ENCODE assay signal across 11 cellular contexts in the genomic region with DNA sequence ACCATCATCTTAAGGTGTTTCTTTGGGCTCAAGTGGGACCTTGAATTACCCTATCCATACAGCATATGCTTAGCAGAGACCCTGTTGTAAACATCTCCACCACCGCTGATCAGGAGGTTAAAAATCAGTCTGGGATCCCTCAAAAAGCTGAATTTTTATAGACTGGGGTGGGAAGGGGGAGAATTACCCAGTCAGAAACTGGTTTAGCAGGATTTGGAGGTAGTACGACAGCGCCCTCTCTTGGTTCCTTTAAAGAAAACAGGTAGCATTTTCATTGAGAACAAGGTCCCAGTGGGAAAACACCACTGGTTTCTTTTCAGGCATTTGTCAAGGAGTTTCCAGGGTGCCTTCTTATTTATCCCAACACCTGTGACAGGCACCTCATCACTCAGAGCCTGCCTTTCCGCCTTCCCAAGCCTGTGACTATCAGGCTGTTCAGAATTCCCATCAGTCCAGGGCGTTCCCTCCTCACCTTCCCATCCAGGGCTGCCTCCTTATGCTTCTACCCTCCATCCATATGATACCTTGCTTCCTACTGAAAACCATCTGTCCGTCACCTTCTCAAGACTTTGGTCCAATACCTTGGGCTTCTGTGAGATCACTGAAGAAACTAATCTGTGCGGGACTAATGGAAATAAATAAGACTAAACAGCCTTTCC.
DNase-seq lines count a peak whose midpoint lies in the region; ATAC-seq, FAIRE-seq and TF ChIP-seq lines count a peak whose summit lies in the region.
"Had no signal": no experiment of that assay in that cellular context is flagged by ENCODE, and none has a peak within 500 bp of the region (broad histone marks: within the 10 kb centered on the region; RNA-seq: fewer than 3 reads in every experiment).

No MANE protein-coding gene starts in this region.

- no peaks in the 10 kb centered on the region for H4K20me1 ChIP-seq in HCT116 (ENCODE audit: insufficient read depth)

- H3K9ac ChIP-seq in HCT116 (ENCODE audit: low read length) = no peak overlapping the region

- H2AFZ ChIP-seq in HCT116 (ENCODE audit: low read depth, low read length, poor library complexity, severe bottlenecking) = peak overlapping the region; percentile 46

- no TSS peak for BruUV-seq in HCT116 (replicated peaks; lab: Mats Ljungman, UMichigan)

- H3K4me3 ChIP-seq in A549 = no peak overlapping the region
- H3K4me3 ChIP-seq in HCT116 (replicated peaks in 1 of 2; ENCODE audit: low read depth in 1 of 2, low read length in 2 of 2) = no peak overlapping the region
- H3K4me3 ChIP-seq in foreskin fibroblast (ENCODE audit: low read depth in 1 of 2, low read length in 2 of 2) = no peak overlapping the region
- no peak overlapping the region for H3K4me3 ChIP-seq in gastroesophageal sphincter
- H3K4me3 ChIP-seq: vagina had no signal

- TF ChIP-seq EP300 in A549 (IDR thresholded peaks at IDR 0.05) (no peak), gastroesophageal sphincter (IDR thresholded peaks at IDR 0.05) (no peak)

- peak; percentile 39 to 53; a peak in 4 of 5 replicates for TF ChIP-seq RAD21 in A549 (conservative IDR thresholded peaks at IDR 0.05 in 1 of 2, IDR thresholded peaks at IDR 0.05 in 1 of 2)
- peak; percentile 82 for TF ChIP-seq RAD21 in HCT116 (IDR thresholded peaks at IDR 0.05; ENCODE audit: low read depth)

- peak; percentile 24 to 40; a peak in 1 of 6 replicates for ATAC-seq in A549
- peak; percentile 63; the same call in 1 of the 2 replicates for ATAC-seq in HCT116
- no peak for ATAC-seq in omental fat pad (ENCODE audit: low FRiP score)
- ATAC-seq in gastroesophageal sphincter = no peak

- H3K27ac ChIP-seq in A549 (no peak overlapping the region), HCT116 (ENCODE audit: low read depth, low read length) (no peak overlapping the region), gastroesophageal sphincter (no peak overlapping the region)
- H3K27ac ChIP-seq: vagina had no signal

- no peak for TF ChIP-seq POLR2A in A549 (IDR thresholded peaks at IDR 0.05; ENCODE audit: low read length)
- TF ChIP-seq POLR2A in HCT116 (IDR thresholded peaks at IDR 0.05; ENCODE audit: borderline replicate concordance, extremely low read depth, insufficient read depth, insufficient read length) = no peak
- TF ChIP-seq POLR2A in gastroesophageal sphincter (IDR thresholded peaks at IDR 0.05) = no peak

- 29% methylated on average over 7 of the region's 7 CpGs for WGBS in A549 (ENCODE audit: missing lambda C conversion rate)
- 54 to 60% methylated on average over 6 to 7 of the region's 7 CpGs for WGBS in gastroesophageal sphincter (ENCODE audit: low coverage in 1 of 2), 2 donors

- intact Hi-C loops in HCT116 (cut with micrococcal nuclease) = loop anchor here (1.0 to 10.0 kb wide), 3 partner anchors 455 to 997 kb away; no protein-coding TSS in a partner anchor
- intact Hi-C loops in cardiac septum (cut with DNase I) = no loop called here

- H3K36me3 ChIP-seq in HCT116 (ENCODE audit: control insufficient read depth in 1 of 2, insufficient read depth in 2 of 2, low read length in 2 of 2) (no peaks in the 10 kb centered on the region), gastroesophageal sphincter (no peaks in the 10 kb centered on the region)
- H3K36me3 ChIP-seq: vagina had no signal

- TF ChIP-seq CTCF in A549 (IDR thresholded peaks at IDR 0.05) (no peak; the same call in 2 of the 3 replicates), HCT116 (IDR thresholded peaks at IDR 0.05 in 2 of 3, conservative IDR thresholded peaks at IDR 0.05 in 1 of 3; ENCODE audit: borderline replicate concordance in 1 of 3, insufficient read depth in 1 of 3, low read depth in 2 of 3, low read length in 2 of 3) (peak; percentile 49 to 70 (median 62)), foreskin fibroblast (IDR thresholded peaks at IDR 0.05; ENCODE audit: low read depth, low read length) (peak; percentile 40), omental fat pad (IDR thresholded peaks at IDR 0.05) (no peak), gastroesophageal sphincter (IDR thresholded peaks at IDR 0.05) (no peak)

- H3K27me3 ChIP-seq in HCT116 (ENCODE audit: insufficient read depth, low read length) (no peaks in the 10 kb centered on the region), gastroesophageal sphincter (peaks cover 24% of the 10 kb centered on the region)
- H3K27me3 ChIP-seq: vagina had no signal

- CTCF ChIA-PET in A549 (lab: Yijun Ruan, JAX) = interaction anchor here (1.0 kb wide), 1 partner anchor 452 kb away, joined by 3 read pairs; no protein-coding TSS in a partner anchor
- CTCF ChIA-PET in HCT116 (lab: Charles Lee) = no interaction called here

- H3K4me2 ChIP-seq in A549 (no peak overlapping the region), HCT116 (ENCODE audit: low read length) (no peak overlapping the region)

- H3K4me1 ChIP-seq in A549 (no peaks in the 10 kb centered on the region), HCT116 (ENCODE audit: control insufficient read depth in 1 of 2, insufficient read depth in 2 of 2, low read length in 2 of 2) (no peaks in the 10 kb centered on the region), gastroesophageal sphincter (no peaks in the 10 kb centered on the region)
- H3K4me1 ChIP-seq: vagina had no signal

- DNase-seq in A549 (ENCODE audit: low read depth in 1 of 2, low spot score in 1 of 2) (no peak), HCT116 (ENCODE audit: low read depth, low spot score) (peak; percentile 34), RKO (ENCODE audit: low spot score) (peak; percentile 24), foreskin fibroblast (peak; percentile 6 to 56), cardiac septum (ENCODE audit: low spot score) (no peak), omental fat pad (ENCODE audit: low spot score) (no peak), medulla oblongata (ENCODE audit: extremely low spot score) (no peak)
- DNase-seq: C1 segment of cervical spinal cord, head of caudate nucleus had no signal

- POLR2A ChIA-PET in A549 (lab: Yijun Ruan, JAX) = no interaction called here
- POLR2A ChIA-PET in HCT116 (lab: Charles Lee) = no interaction called here

- FAIRE-seq in A549 (lab: Jason Lieb, UNC) = no peak

- H3K9me3 ChIP-seq in A549 (no peaks in the 10 kb centered on the region), HCT116 (ENCODE audit: control insufficient read depth in 1 of 2, insufficient read depth in 1 of 2, low read depth in 1 of 2, low read length in 2 of 2) (no peaks in the 10 kb centered on the region), gastroesophageal sphincter (no peaks in the 10 kb centered on the region)
- H3K9me3 ChIP-seq: vagina had no signal

- no peaks in the 10 kb centered on the region for H3K9me2 ChIP-seq in HCT116 (ENCODE audit: insufficient read depth)

- RAD21 ChIA-PET in HCT116 (lab: Charles Lee; ENCODE audit: low non-redundant PET in 1 of 2, low total read pairs in 2 of 2, uncharacterized antibody in 2 of 2, unreplicated experiment in 2 of 2) = no interaction called here

- H3K79me2 ChIP-seq in HCT116 (ENCODE audit: insufficient read depth, low read length) = no peaks in the 10 kb centered on the region

TF ChIP-seq in A549, 52 proteins besides CTCF, POLR2A, EP300 and RAD21 (continues in another document):
- TF ChIP-seq FOSB (CRISPR knock-in tag; IDR thresholded peaks at IDR 0.05) = no peak
- TF ChIP-seq, protein P1, sequence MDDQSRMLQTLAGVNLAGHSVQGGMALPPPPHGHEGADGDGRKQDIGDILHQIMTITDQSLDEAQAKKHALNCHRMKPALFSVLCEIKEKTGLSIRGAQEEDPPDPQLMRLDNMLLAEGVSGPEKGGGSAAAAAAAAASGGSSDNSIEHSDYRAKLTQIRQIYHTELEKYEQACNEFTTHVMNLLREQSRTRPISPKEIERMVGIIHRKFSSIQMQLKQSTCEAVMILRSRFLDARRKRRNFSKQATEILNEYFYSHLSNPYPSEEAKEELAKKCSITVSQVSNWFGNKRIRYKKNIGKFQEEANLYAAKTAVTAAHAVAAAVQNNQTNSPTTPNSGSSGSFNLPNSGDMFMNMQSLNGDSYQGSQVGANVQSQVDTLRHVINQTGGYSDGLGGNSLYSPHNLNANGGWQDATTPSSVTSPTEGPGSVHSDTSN (IDR thresholded peaks at IDR 0.05) = no peak
- no peak for TF ChIP-seq CHD4 (IDR thresholded peaks at IDR 0.05; ENCODE audit: borderline replicate concordance)
- no peak for TF ChIP-seq FOSL2 (IDR thresholded peaks at IDR 0.05)
- TF ChIP-seq FOSL2 (CRISPR knock-in tag; IDR thresholded peaks at IDR 0.05) = no peak
- TF ChIP-seq, protein P2, sequence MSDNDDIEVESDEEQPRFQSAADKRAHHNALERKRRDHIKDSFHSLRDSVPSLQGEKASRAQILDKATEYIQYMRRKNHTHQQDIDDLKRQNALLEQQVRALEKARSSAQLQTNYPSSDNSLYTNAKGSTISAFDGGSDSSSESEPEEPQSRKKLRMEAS (IDR thresholded peaks at IDR 0.05) = no peak
- no peak for TF ChIP-seq RNF2 (IDR thresholded peaks at IDR 0.05; ENCODE audit: borderline replicate concordance, low read depth)
- no peak for TF ChIP-seq ZC3H11A (IDR thresholded peaks at IDR 0.05)
- TF ChIP-seq EHMT2 (IDR thresholded peaks at IDR 0.05; ENCODE audit: low read depth) = no peak
- TF ChIP-seq PHF8 (IDR thresholded peaks at IDR 0.05; ENCODE audit: borderline replicate concordance, low read depth) = no peak

TF ChIP-seq in HCT116, 20 proteins besides CTCF, POLR2A, EP300 and RAD21 (continues in another document):
- TF ChIP-seq, protein P3, sequence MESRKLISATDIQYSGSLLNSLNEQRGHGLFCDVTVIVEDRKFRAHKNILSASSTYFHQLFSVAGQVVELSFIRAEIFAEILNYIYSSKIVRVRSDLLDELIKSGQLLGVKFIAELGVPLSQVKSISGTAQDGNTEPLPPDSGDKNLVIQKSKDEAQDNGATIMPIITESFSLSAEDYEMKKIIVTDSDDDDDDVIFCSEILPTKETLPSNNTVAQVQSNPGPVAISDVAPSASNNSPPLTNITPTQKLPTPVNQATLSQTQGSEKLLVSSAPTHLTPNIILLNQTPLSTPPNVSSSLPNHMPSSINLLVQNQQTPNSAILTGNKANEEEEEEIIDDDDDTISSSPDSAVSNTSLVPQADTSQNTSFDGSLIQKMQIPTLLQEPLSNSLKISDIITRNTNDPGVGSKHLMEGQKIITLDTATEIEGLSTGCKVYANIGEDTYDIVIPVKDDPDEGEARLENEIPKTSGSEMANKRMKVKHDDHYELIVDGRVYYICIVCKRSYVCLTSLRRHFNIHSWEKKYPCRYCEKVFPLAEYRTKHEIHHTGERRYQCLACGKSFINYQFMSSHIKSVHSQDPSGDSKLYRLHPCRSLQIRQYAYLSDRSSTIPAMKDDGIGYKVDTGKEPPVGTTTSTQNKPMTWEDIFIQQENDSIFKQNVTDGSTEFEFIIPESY (IDR thresholded peaks at IDR 0.05; ENCODE audit: extremely low read depth, insufficient replicate concordance, low read length) = no peak
- TF ChIP-seq ZNF274 (IDR thresholded peaks at IDR 0.05; ENCODE audit: low read depth, low read length) = no peak
- TF ChIP-seq ZFX (IDR thresholded peaks at IDR 0.05) = no peak
- TF ChIP-seq EZH2phosphoT487 (IDR thresholded peaks at IDR 0.05; ENCODE audit: borderline replicate concordance) = no peak
- TF ChIP-seq, protein P4, sequence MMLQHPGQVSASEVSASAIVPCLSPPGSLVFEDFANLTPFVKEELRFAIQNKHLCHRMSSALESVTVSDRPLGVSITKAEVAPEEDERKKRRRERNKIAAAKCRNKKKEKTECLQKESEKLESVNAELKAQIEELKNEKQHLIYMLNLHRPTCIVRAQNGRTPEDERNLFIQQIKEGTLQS (IDR thresholded peaks at IDR 0.05) = no peak
- no peak for TF ChIP-seq EZH2 (IDR thresholded peaks at IDR 0.05)
- TF ChIP-seq EGR1 (IDR thresholded peaks at IDR 0.05; ENCODE audit: low read depth) = no peak
- no peak for TF ChIP-seq CEBPB (IDR thresholded peaks at IDR 0.05; ENCODE audit: low read depth)

Comparison
In these comparisons a context has a peak if more than half of its experiments do, and no peak if none do; other contexts are left out.
1. ATAC-seq: peak in A549 (2 of 2) and HCT116 (single experiment); none in omental fat pad (single experiment) and gastroesophageal sphincter (single experiment).
2. DNase-seq: peak in HCT116 (single experiment), RKO (single experiment) and foreskin fibroblast (2 of 2); none in A549 (0 of 2), cardiac septum (single experiment), omental fat pad (single experiment) and medulla oblongata (single experiment).
3. CTCF ChIP-seq: peak in HCT116 (3 of 3) and foreskin fibroblast (single experiment); none in A549 (single experiment), omental fat pad (0 of 3) and gastroesophageal sphincter (0 of 4).